ENCODE assay signal across 12 cellular contexts in the genomic region with DNA sequence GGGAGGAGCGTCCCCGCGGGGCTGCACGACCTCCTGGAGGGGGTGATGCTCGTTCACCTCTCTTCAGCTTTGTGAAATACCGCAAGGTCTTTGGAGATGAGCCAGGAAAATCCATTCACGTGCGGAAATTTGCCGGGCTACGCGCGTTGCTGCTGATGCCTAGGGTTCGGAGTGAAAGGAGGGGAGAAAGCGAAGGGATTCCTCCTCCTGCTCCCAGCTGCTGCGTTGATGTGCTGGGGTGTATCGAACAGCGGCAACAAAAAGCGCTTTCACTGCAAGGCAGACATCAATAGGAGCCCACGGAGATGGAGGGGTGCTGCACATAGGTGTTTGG. TPM values are rescaled to one million over a fixed set of nuclear protein-coding genes. Genes with fewer than 3 reads are reported as not detected.
DNase-seq lines count a peak whose midpoint lies in the region; ATAC-seq, FAIRE-seq and TF ChIP-seq lines count a peak whose summit lies in the region.
"Had no signal": no experiment of that assay in that cellular context is flagged by ENCODE, and none has a peak within 500 bp of the region (broad histone marks: within the 10 kb centered on the region; RNA-seq: fewer than 3 reads in every experiment).

No MANE protein-coding gene starts in this region.

- intact Hi-C loops in HepG2 (cut with micrococcal nuclease; ENCODE audit: unreplicated experiment): loop anchor here (10.0 kb wide), 1 partner anchor 162 kb away; no protein-coding TSS in a partner anchor
- intact Hi-C loops in naive thymus-derived CD4-positive, alpha-beta T cell (cut with micrococcal nuclease): loop anchor here (5.0 to 10.0 kb wide), 5 partner anchors 435 to 1092 kb away; a partner anchor contains a TSS
- intact Hi-C loops in vagina (cut with DNase I): no loop called here

- H2AK5ac ChIP-seq in H1 (ENCODE audit: low read depth, low read length): no peak overlapping the region

- no peak for TF ChIP-seq CTCF in liver (IDR thresholded peaks at IDR 0.05; ENCODE audit: low read depth, low read length, missing input control)
- no peak for TF ChIP-seq CTCF in HepG2 (CRISPR knock-in tag; IDR thresholded peaks at IDR 0.05)
- no peak for TF ChIP-seq CTCF in H1 (IDR thresholded peaks at IDR 0.05; ENCODE audit: control extremely low read depth in 1 of 3, insufficient read depth in 1 of 3, low read depth in 1 of 3, low read length in 3 of 3)
- no peak for TF ChIP-seq CTCF in vagina (IDR thresholded peaks at IDR 0.05)

- WGBS in liver: 16% methylated on average over 19 of the region's 19 CpGs
- 44% methylated on average over 19 of the region's 19 CpGs for WGBS in HepG2 (ENCODE audit: low lambda C conversion rate)
- 5% methylated on average over 13 of the region's 19 CpGs; no CpG with 5 or more reads in 1 of the 2 experiments for WGBS in H1 (ENCODE audit: extremely low coverage in 1 of 2, insufficient coverage in 1 of 2, insufficient read length in 1 of 2, insufficient replicate concordance in 2 of 2, low coverage in 1 of 2, low lambda C conversion rate in 2 of 2, missing lambda C conversion rate in 1 of 2), 2 experiments

- TF ChIP-seq EP300 in HepG2 (IDR thresholded peaks at IDR 0.05; ENCODE audit: low read depth in 2 of 2, low read length in 2 of 2) (no peak), HepG2 (CRISPR knock-in tag; IDR thresholded peaks at IDR 0.05; ENCODE audit: borderline replicate concordance) (no peak), H1 (IDR thresholded peaks at IDR 0.05; ENCODE audit: borderline replicate concordance in 1 of 2, low read depth in 2 of 2, low read length in 2 of 2) (no peak)

- BruUV-seq in HepG2 (replicated peaks; lab: Mats Ljungman, UMichigan): no TSS peak

- TF ChIP-seq POLR2A in HepG2 (IDR thresholded peaks at IDR 0.05; ENCODE audit: insufficient read depth in 1 of 2, low read depth in 2 of 2, low read length in 2 of 2): no peak
- TF ChIP-seq POLR2A in H1 (IDR thresholded peaks at IDR 0.05; ENCODE audit: control extremely low read depth in 1 of 2, low read depth in 2 of 2, low read length in 2 of 2): no peak
- no peak for TF ChIP-seq POLR2A in vagina (IDR thresholded peaks at IDR 0.05)

- H3K14ac ChIP-seq in H1 (ENCODE audit: insufficient read length): no peak overlapping the region

- no peak overlapping the region for H3K56ac ChIP-seq in H1 (replicated peaks; ENCODE audit: insufficient read length, low read depth, low read length)

- H3K4ac ChIP-seq in H1 (replicated peaks; ENCODE audit: insufficient read length, low read depth, low read length): no peak overlapping the region

- H3K27me3 ChIP-seq in liver (ENCODE audit: control insufficient read depth in 4 of 4, insufficient read depth in 4 of 4, low read length in 3 of 4) (peaks cover 2 to 6% (median 5%) of the 10 kb centered on the region in 4 donors), HepG2 (ENCODE audit: control insufficient read depth in 1 of 2, insufficient read depth in 2 of 2, low read length in 2 of 2) (peaks cover 0 to 36% of the 10 kb centered on the region in 2 experiments; a peak in 4 of 5 replicates), H1 (replicated peaks in 1 of 4; ENCODE audit: control insufficient read depth in 3 of 4, extremely low read depth in 1 of 4, insufficient read depth in 3 of 4, low read length in 3 of 4) (peaks cover 14 to 51% (median 39%) of the 10 kb centered on the region in 4 experiments), vagina (no peaks in the 10 kb centered on the region)
- H3K27me3 ChIP-seq in naive thymus-derived CD4-positive, alpha-beta T cell (ENCODE audit: control insufficient read depth in 2 of 2, insufficient read depth in 2 of 2, low read length in 2 of 2): peaks cover 0 to 10% of the 10 kb centered on the region in 2 donors

- POLR2A ChIA-PET in HepG2 (lab: Yijun Ruan, JAX): no interaction called here
- POLR2A ChIA-PET in H1 (lab: Charles Lee; ENCODE audit: partially characterized antibody): no interaction called here
- POLR2A ChIA-PET in naive thymus-derived CD4-positive, alpha-beta T cell (lab: Charles Lee): no interaction called here

- H2AFZ ChIP-seq in HepG2 (ENCODE audit: low read length): no peak overlapping the region
- H2AFZ ChIP-seq in H1 (ENCODE audit: low read length): peak overlapping the region; percentile 61; the same call in 1 of the 2 replicates

- DNase-seq in HepG2 (ENCODE audit: low spot score) (no peak), H1 (ENCODE audit: low read depth in 1 of 2, low spot score in 2 of 2) (no peak), vagina (ENCODE audit: extremely low spot score in 2 of 2) (no peak), NCI-H345 treated with DMSO at 0.1 percent for 48 hours (lab: John Stamatoyannopoulos, UW; ENCODE audit: unreplicated experiment) (no peak)
- peak in 1 of 9 donors; percentile 1 for DNase-seq in naive thymus-derived CD4-positive, alpha-beta T cell
- DNase-seq: DND-41 had no signal

- H3K27ac ChIP-seq in liver (ENCODE audit: low read depth in 1 of 2, low read length in 2 of 2): no peak overlapping the region
- H3K27ac ChIP-seq in HepG2 (ENCODE audit: extremely low read length, insufficient read depth, low read length): no peak overlapping the region
- H3K27ac ChIP-seq in H1 (ENCODE audit: low read depth, low read length): no peak overlapping the region
- no peak overlapping the region for H3K27ac ChIP-seq in naive thymus-derived CD4-positive, alpha-beta T cell (ENCODE audit: low read depth, low read length)
- H3K27ac ChIP-seq in vagina: no peak overlapping the region
- H3K27ac ChIP-seq: RWPE1 had no signal

- H3K4me1 ChIP-seq in liver (ENCODE audit: control insufficient read depth in 4 of 4, insufficient read depth in 4 of 4, low read length in 3 of 4) (peaks cover 11 to 21% (median 18%) of the 10 kb centered on the region in 4 donors), HepG2 (ENCODE audit: insufficient read depth, low read length) (peaks cover 12% of the 10 kb centered on the region), H1 (replicated peaks in 1 of 4; ENCODE audit: control insufficient read depth in 3 of 4, insufficient read depth in 4 of 4, low read length in 3 of 4) (peaks cover 0 to 4% (median 1%) of the 10 kb centered on the region in 4 experiments; a peak in 4 of 7 replicates), vagina (peaks cover 15% of the 10 kb centered on the region)
- H3K4me1 ChIP-seq in naive thymus-derived CD4-positive, alpha-beta T cell (ENCODE audit: control insufficient read depth in 2 of 2, insufficient read depth in 2 of 2, low read length in 2 of 2): peaks cover 0 to 7% of the 10 kb centered on the region in 2 donors

- no peak overlapping the region for H2BK120ac ChIP-seq in H1 (replicated peaks; ENCODE audit: low read depth, low read length)

- no peaks in the 10 kb centered on the region for H3K79me1 ChIP-seq in H1 (ENCODE audit: low read depth, low read length)

- CTCF ChIA-PET in HepG2 (lab: Yijun Ruan, JAX; ENCODE audit: low intra/inter-chr PET ratio, low total read pairs) (no interaction called here), H1 (lab: Charles Lee; ENCODE audit: partially characterized antibody) (interaction anchor here (0.6 to 4.7 kb wide), 9 partner anchors 26 to 624 kb away, joined by 3 to 49 read pairs (median 5); no protein-coding TSS in a partner anchor)
- CTCF ChIA-PET in naive thymus-derived CD4-positive, alpha-beta T cell (lab: Charles Lee): no interaction called here

- H2BK15ac ChIP-seq in H1 (ENCODE audit: low read length): no peak overlapping the region

- H3K9ac ChIP-seq in liver (ENCODE audit: low read depth in 1 of 2, low read length in 2 of 2): no peak overlapping the region
- no peak overlapping the region for H3K9ac ChIP-seq in HepG2 (ENCODE audit: insufficient read depth, low read depth, low read length)
- H3K9ac ChIP-seq in H1 (replicated peaks in 1 of 4; ENCODE audit: extremely low read depth in 1 of 4, low read depth in 3 of 4, low read length in 3 of 4): no peak overlapping the region

- H3K9me3 ChIP-seq in liver (ENCODE audit: control insufficient read depth in 4 of 4, low read length in 3 of 4): no peaks in the 10 kb centered on the region
- no peaks in the 10 kb centered on the region for H3K9me3 ChIP-seq in HepG2 (ENCODE audit: low read length)
- no peaks in the 10 kb centered on the region for H3K9me3 ChIP-seq in H1 (ENCODE audit: insufficient read depth in 2 of 2, low read depth in 1 of 2, low read length in 1 of 2)
- H3K9me3 ChIP-seq in naive thymus-derived CD4-positive, alpha-beta T cell (ENCODE audit: control insufficient read depth in 2 of 3, low read length in 3 of 3): no peaks in the 10 kb centered on the region
- H3K9me3 ChIP-seq in vagina: no peaks in the 10 kb centered on the region

- no peak overlapping the region for H2BK12ac ChIP-seq in H1 (ENCODE audit: low read depth, low read length)

- H3K23me2 ChIP-seq in H1 (ENCODE audit: low read depth, low read length): peaks cover 15% of the 10 kb centered on the region; the same call in 1 of the 2 replicates

- peaks cover 9 to 19% (median 16%) of the 10 kb centered on the region in 7 donors for H3K4me1 Mint-ChIP-seq in naive thymus-derived CD4-positive, alpha-beta T cell

- no peaks in the 10 kb centered on the region for H4K20me1 ChIP-seq in HepG2 (ENCODE audit: insufficient read depth, low read length)
- no peaks in the 10 kb centered on the region for H4K20me1 ChIP-seq in H1 (replicated peaks in 1 of 2; ENCODE audit: control insufficient read depth in 1 of 2, insufficient read depth in 2 of 2, low read length in 2 of 2)

- H3K79me2 ChIP-seq in HepG2 (ENCODE audit: insufficient read depth, low read length) (no peaks in the 10 kb centered on the region), H1 (ENCODE audit: control insufficient read depth in 1 of 2, insufficient read depth in 2 of 2, low read length in 2 of 2) (no peaks in the 10 kb centered on the region)

- TF ChIP-seq RAD21 in liver (IDR thresholded peaks at IDR 0.05) (no peak), HepG2 (CRISPR knock-in tag; IDR thresholded peaks at IDR 0.05) (no peak), H1 (IDR thresholded peaks at IDR 0.05 in 1 of 2, conservative IDR thresholded peaks at IDR 0.05 in 1 of 2; ENCODE audit: low read depth in 2 of 2, low read length in 2 of 2) (no peak)

- no peak overlapping the region for H3K23ac ChIP-seq in H1 (ENCODE audit: insufficient read length)

- no peak overlapping the region for H4K5ac ChIP-seq in H1 (ENCODE audit: insufficient read length, low read depth, low read length)

- FAIRE-seq in HepG2 (lab: Jason Lieb, UNC) (no peak), H1 (lab: Jason Lieb, UNC) (no peak)

- H3K4me3 ChIP-seq in liver (ENCODE audit: low read depth in 1 of 3, low read length in 3 of 3) (peak overlapping the region; percentile 6 to 54 (median 40)), HepG2 (replicated peaks in 1 of 3; ENCODE audit: insufficient read depth in 1 of 3, low read depth in 2 of 3, low read length in 3 of 3) (peak overlapping the region in 1 of 3 experiments; percentile 66; a peak in 1 of 6 replicates), H1 (ENCODE audit: extremely low read depth in 1 of 4, insufficient read depth in 2 of 4, low read depth in 3 of 4, low read length in 4 of 4) (peak overlapping the region; percentile 16 to 68 (median 40)), vagina (peak overlapping the region; percentile 47 to 56)
- no peak overlapping the region for H3K4me3 ChIP-seq in naive thymus-derived CD4-positive, alpha-beta T cell (ENCODE audit: low read length)

- no peak overlapping the region for H3K18ac ChIP-seq in H1 (ENCODE audit: extremely low read depth, low read length)

- peaks cover 55 to 75% (median 60%) of the 10 kb centered on the region in 5 donors for H3K27me3 Mint-ChIP-seq in naive thymus-derived CD4-positive, alpha-beta T cell

- H3K27ac Mint-ChIP-seq in naive thymus-derived CD4-positive, alpha-beta T cell: no peak overlapping the region
- H3K27ac Mint-ChIP-seq: natural killer cell treated with Interleukin-12 subunit alpha and Interleukin-12 subunit beta and Interleukin-15 and Interleukin-18, amount 100 ng/mL, for 72 hours had no signal

- no peaks in the 10 kb centered on the region for H3K36me3 Mint-ChIP-seq in naive thymus-derived CD4-positive, alpha-beta T cell
- H3K36me3 Mint-ChIP-seq: natural killer cell treated with Interleukin-12 subunit alpha and Interleukin-12 subunit beta and Interleukin-15 and Interleukin-18, amount 100 ng/mL, for 72 hours had no signal

- no peak overlapping the region for H2BK5ac ChIP-seq in H1 (ENCODE audit: low read depth, low read length)

- in situ Hi-C loops in HepG2 (cut with HindIII; ENCODE audit: extremely low pct_ligation_motif_present, low pct_unique_long_range_greater_than_20kb): loop anchor here (10.0 kb wide), 1 partner anchor 252 kb away; no protein-coding TSS in a partner anchor

- H4K91ac ChIP-seq in H1 (replicated peaks; ENCODE audit: insufficient read length, low read length): no peak overlapping the region

- H2BK20ac ChIP-seq in H1 (ENCODE audit: low read length): no peak overlapping the region

- H4K8ac ChIP-seq in H1 (ENCODE audit: extremely low read depth, insufficient read depth, low read length): no peak overlapping the region; the same call in none of the 2 replicates

- H3K4me2 ChIP-seq in HepG2 (ENCODE audit: low read depth, low read length) (no peak overlapping the region), H1 (ENCODE audit: insufficient read depth in 1 of 2, low read depth in 2 of 2, low read length in 2 of 2) (peak overlapping the region; percentile 66 to 91)

- peaks cover 0 to under 1% (median 0%) of the 10 kb centered on the region in 11 donors for H3K9me3 Mint-ChIP-seq in naive thymus-derived CD4-positive, alpha-beta T cell
- H3K9me3 Mint-ChIP-seq: natural killer cell treated with Interleukin-12 subunit alpha and Interleukin-12 subunit beta and Interleukin-15 and Interleukin-18, amount 100 ng/mL, for 72 hours had no signal

- peak overlapping the region in 8 of 10 donors; percentile 39 to 92 (median 72) for H3K4me3 Mint-ChIP-seq in naive thymus-derived CD4-positive, alpha-beta T cell
- H3K4me3 Mint-ChIP-seq: natural killer cell treated with Interleukin-12 subunit alpha and Interleukin-12 subunit beta and Interleukin-15 and Interleukin-18, amount 100 ng/mL, for 72 hours had no signal

- H3K36me3 ChIP-seq in liver (ENCODE audit: control insufficient read depth in 4 of 4, insufficient read depth in 3 of 4, low read depth in 1 of 4, low read length in 3 of 4) (no peaks in the 10 kb centered on the region), HepG2 (replicated peaks in 1 of 2; ENCODE audit: control insufficient read depth in 1 of 2, insufficient read depth in 2 of 2, low read length in 2 of 2) (no peaks in the 10 kb centered on the region), H1 (ENCODE audit: control insufficient read depth in 2 of 4, insufficient read depth in 4 of 4, low read length in 3 of 4) (no peaks in the 10 kb centered on the region), vagina (no peaks in the 10 kb centered on the region)
- no peaks in the 10 kb centered on the region for H3K36me3 ChIP-seq in naive thymus-derived CD4-positive, alpha-beta T cell (ENCODE audit: control insufficient read depth in 2 of 3, insufficient read depth in 3 of 3, low read length in 3 of 3)

- no peak for ATAC-seq in HepG2
- no peak for ATAC-seq in naive thymus-derived CD4-positive, alpha-beta T cell
- ATAC-seq in HG02610 (IDR thresholded peaks at IDR 0.05; ENCODE audit: unreplicated experiment): no peak
- no peak for ATAC-seq in HG02763 (IDR thresholded peaks at IDR 0.05; ENCODE audit: unreplicated experiment)
- ATAC-seq: natural killer cell treated with Interleukin-12 subunit alpha and Interleukin-12 subunit beta and Interleukin-15 and Interleukin-18, amount 100 ng/mL, for 72 hours had no signal

RNA-seq across cellular contexts. Expression of a gene that starts 0.4 kb away (rescaled TPM):
- under 1 TPM; under 0.01 to 0.70 TPM for total RNA-seq in liver
- polyA plus RNA-seq in liver: under 1 TPM; 0.02 to 0.97 TPM
- 0.02 TPM in 1 of 2 replicates, not detected in the other for total RNA-seq in HepG2 (2016; rRNA removed; fragmentation: Illumina TruSeq; extraction: Trizol)
- not detected in 2 replicates for total RNA-seq in HepG2 (2016; cell fraction: cytosol; rRNA removed; fragmentation: Illumina TruSeq; extraction: Trizol; ENCODE audit: low read depth)
- total RNA-seq in HepG2 (2016; cell fraction: insoluble cytoplasmic fraction; rRNA removed; fragmentation: Illumina TruSeq; extraction: Trizol): 0.02 TPM in 1 of 2 replicates, not detected in the other
- not detected in 2 replicates for total RNA-seq in HepG2 (2016; cell fraction: membrane; rRNA removed; fragmentation: Illumina TruSeq; extraction: Trizol)
- 0.06 TPM in 1 of 2 replicates, not detected in the other for total RNA-seq in HepG2 (2016; cell fraction: nucleus; rRNA removed; fragmentation: Illumina TruSeq; extraction: Trizol)
- polyA plus RNA-seq in HepG2 (2011; rRNA removed): 0.01 TPM in 2 replicates
- not detected in 2 replicates for polyA plus RNA-seq in HepG2 (2011; cell fraction: cytosol; rRNA removed)
- not detected in 2 replicates for polyA plus RNA-seq in HepG2 (2011; cell fraction: nucleus; rRNA removed)
- polyA plus RNA-seq in HepG2 (2012): 0.17 and 0.19 TPM in 2 replicates
- 0.02 TPM in 1 of 2 replicates, not detected in the other for polyA plus RNA-seq in HepG2 (2016; cell fraction: cytosol; fragmentation: Illumina TruSeq; extraction: Trizol; ENCODE audit: low read depth)
- 0.05 and 0.07 TPM in 2 replicates for polyA plus RNA-seq in HepG2 (2016; cell fraction: insoluble cytoplasmic fraction; fragmentation: Illumina TruSeq; extraction: Trizol; ENCODE audit: low read depth)
- polyA plus RNA-seq in HepG2 (2016; cell fraction: membrane; fragmentation: Illumina TruSeq; extraction: Trizol; ENCODE audit: low read depth): not detected in 2 replicates
- not detected in 2 replicates for polyA plus RNA-seq in HepG2 (2016; cell fraction: nucleus; fragmentation: Illumina TruSeq; extraction: Trizol; ENCODE audit: insufficient read depth, low read depth)
- 0.12 TPM in 1 of 2 replicates, not detected in the other for polyA minus RNA-seq in HepG2 (2011; rRNA and poly(A)+ RNA removed; ENCODE audit: low replicate concordance)
- not detected in 2 replicates for polyA minus RNA-seq in HepG2 (2011; cell fraction: cytosol; rRNA and poly(A)+ RNA removed)
- polyA minus RNA-seq in HepG2 (2011; cell fraction: nucleus; rRNA and poly(A)+ RNA removed): 0.13 TPM in 1 of 2 replicates, not detected in the other
- 1.8 and 1.9 TPM in 2 replicates for total RNA-seq in H1 (2021; fragmentation: NEBNext Ultra II Directional; extraction: Animal tissue kit (Norgen Biotek cat#: 25700))
- polyA plus RNA-seq in H1 (2011; rRNA removed): 0.47 and 0.83 TPM in 2 replicates
- polyA plus RNA-seq in H1 (2011; cell fraction: cytosol; rRNA removed): 0.57 TPM
- 0.91 TPM for polyA plus RNA-seq in H1 (2011; cell fraction: nucleus; rRNA removed)
- polyA plus RNA-seq in H1 (2012, experiment 1 of 2): 0.69 to 1.4 TPM (median 0.86 TPM) in 4 replicates
- polyA plus RNA-seq in H1 (2012, experiment 2 of 2): 0.16 TPM
- 1.6 TPM for polyA plus RNA-seq in H1 (2013, experiment 1 of 2)
- polyA plus RNA-seq in H1 (2013, experiment 2 of 2): 1.4 TPM
- 0.82 and 1.2 TPM in 2 replicates for polyA minus RNA-seq in H1 (2011; rRNA and poly(A)+ RNA removed)
- polyA minus RNA-seq in H1 (2011; cell fraction: cytosol; rRNA and poly(A)+ RNA removed): 0.51 TPM
- polyA minus RNA-seq in H1 (2011; cell fraction: nucleus; rRNA and poly(A)+ RNA removed): 2.1 TPM
- not detected for total RNA-seq in naive thymus-derived CD4-positive, alpha-beta T cell
- under 1 TPM; 0.49 to 0.72 TPM for polyA plus RNA-seq in naive thymus-derived CD4-positive, alpha-beta T cell
- total RNA-seq in vagina: not detected
- total RNA-seq: ureter had no signal
